In genomic region chr1:906532-907420, GRCh38 we compare ENCODE assay signal across 9 cellular contexts. TPM values are rescaled to one million over a fixed set of nuclear protein-coding genes. Genes with fewer than 3 reads are reported as not detected.
DNase-seq lines count a peak whose midpoint lies in the region; ATAC-seq, FAIRE-seq and TF ChIP-seq lines count a peak whose summit lies in the region.
"Had no signal": no experiment of that assay in that cellular context is flagged by ENCODE, and none has a peak within 500 bp of the region (broad histone marks: within the 10 kb centered on the region; RNA-seq: fewer than 3 reads in every experiment).

No MANE protein-coding gene starts in this region.

- H3K9ac ChIP-seq in Loucy (ENCODE audit: low read depth, low read length, poor library complexity, severe bottlenecking) (no peak overlapping the region), K562 (ENCODE audit: insufficient read depth in 1 of 2, low read depth in 2 of 2, low read length in 2 of 2) (peak overlapping the region in 1 of 2 experiments; percentile 54; a peak in 2 of 4 replicates)

- no peaks in the 10 kb centered on the region for H3K9me2 ChIP-seq in Loucy (replicated peaks; ENCODE audit: low read depth, low read length)

- H3K9me1 ChIP-seq in K562 (ENCODE audit: control insufficient read depth, insufficient read depth, low read length), result no peaks in the 10 kb centered on the region

- H3K4me3 ChIP-seq in Loucy (ENCODE audit: low read length, poor library complexity, severe bottlenecking) (no peak overlapping the region), K562 (no peak overlapping the region), lung (no peak overlapping the region)
- H3K4me3 ChIP-seq: skin epidermis had no signal

- H4K20me1 ChIP-seq in Loucy (ENCODE audit: insufficient read depth, low read length, poor library complexity, severe bottlenecking) (no peaks in the 10 kb centered on the region), K562 (replicated peaks; ENCODE audit: control insufficient read depth, insufficient read depth, low read length) (peaks cover 1% of the 10 kb centered on the region)

- H3K9me3 ChIP-seq in Loucy (ENCODE audit: insufficient read depth, low read depth, low read length) (no peaks in the 10 kb centered on the region), K562 (replicated peaks; ENCODE audit: control insufficient read depth, insufficient read depth, low read depth, low read length) (no peaks in the 10 kb centered on the region), lung (ENCODE audit: control insufficient read depth in 2 of 2, insufficient read depth in 1 of 2, low read length in 1 of 2) (peaks cover 0 to 2% of the 10 kb centered on the region in 2 donors)

- DNase-seq in EL (peak; percentile 69), K562 (ENCODE audit: extremely low read depth in 1 of 4, low spot score in 3 of 4) (peak in 2 of 4 experiments; percentile 58 to 77), lung (ENCODE audit: low spot score) (peak; percentile 57), foreskin melanocyte (no peak)

- H3K27ac ChIP-seq in K562 (ENCODE audit: extremely low read depth, low read depth, low read length), result no peak overlapping the region
- no peak overlapping the region for H3K27ac ChIP-seq in lung (ENCODE audit: low read depth in 1 of 2, low read length in 1 of 2)
- H3K27ac ChIP-seq: skin epidermis had no signal

- ATAC-seq in K562, result peak; percentile 70
- peak; percentile 51 for ATAC-seq in lung (ENCODE audit: insufficient read depth, low FRiP score)
- no peak for ATAC-seq in GM18517 (IDR thresholded peaks at IDR 0.05; ENCODE audit: unreplicated experiment)
- no peak for ATAC-seq in HG03280 (IDR thresholded peaks at IDR 0.05; ENCODE audit: unreplicated experiment)
- no peak for ATAC-seq in HG02885 (IDR thresholded peaks at IDR 0.05; ENCODE audit: poor library complexity, unreplicated experiment)

- H3K27me3 ChIP-seq in Loucy (ENCODE audit: insufficient read depth, low read length, poor library complexity, severe bottlenecking) (no peaks in the 10 kb centered on the region), K562 (ENCODE audit: control insufficient read depth in 2 of 2, insufficient read depth in 2 of 2, low read length in 2 of 2) (no peaks in the 10 kb centered on the region), lung (ENCODE audit: control insufficient read depth, insufficient read depth) (no peaks in the 10 kb centered on the region)

- TF ChIP-seq POLR2A in K562 (conservative IDR thresholded peaks at IDR 0.05), result no peak

- no peaks in the 10 kb centered on the region for H3K36me3 ChIP-seq in Loucy (ENCODE audit: insufficient read depth, low read length)
- H3K36me3 ChIP-seq in K562 (ENCODE audit: control insufficient read depth, insufficient read depth, low read length), result no peaks in the 10 kb centered on the region
- H3K36me3 ChIP-seq in lung (ENCODE audit: control insufficient read depth in 2 of 2, insufficient read depth in 2 of 2, low read length in 2 of 2), result no peaks in the 10 kb centered on the region

- BruUV-seq in K562 (replicated peaks; lab: Mats Ljungman, UMichigan), result no TSS peak

- H3K4me1 ChIP-seq in Loucy (ENCODE audit: insufficient read depth, low read length, poor library complexity, severe bottlenecking) (peaks cover 21% of the 10 kb centered on the region), K562 (replicated peaks in 1 of 2; ENCODE audit: control insufficient read depth in 2 of 2, insufficient read depth in 2 of 2, low read length in 2 of 2) (peaks cover 19 to 74% of the 10 kb centered on the region in 2 experiments), lung (ENCODE audit: control insufficient read depth in 2 of 2, insufficient read depth in 2 of 2, low read length in 2 of 2) (peaks cover 0 to 4% of the 10 kb centered on the region in 2 donors)

- intact Hi-C loops in K562 (cut with micrococcal nuclease), result no loop called here

- peak; percentile 81 for FAIRE-seq in K562 (lab: Jason Lieb, UNC)

- no peak for TF ChIP-seq CTCF in Loucy (conservative IDR thresholded peaks at IDR 0.05; ENCODE audit: low read length)
- no peak for TF ChIP-seq CTCF in K562 (IDR thresholded peaks at IDR 0.05 in 2 of 3, conservative IDR thresholded peaks at IDR 0.05 in 1 of 3; ENCODE audit: insufficient read depth in 2 of 3, low read depth in 1 of 3, low read length in 3 of 3)
- TF ChIP-seq CTCF in lung (IDR thresholded peaks at IDR 0.05; ENCODE audit: control extremely low read depth, extremely low read depth), result no peak

- in situ Hi-C loops in K562 (cut with MboI), result no loop called here

- H3K79me2 ChIP-seq in Loucy (ENCODE audit: insufficient read depth, low read length) (peaks cover 8% of the 10 kb centered on the region), K562 (ENCODE audit: control insufficient read depth, insufficient read depth, low read length) (no peaks in the 10 kb centered on the region)

- CTCF ChIA-PET in K562 (lab: Yijun Ruan, JAX; ENCODE audit: low intra/inter-chr PET ratio), result interaction anchor here (0.6 kb wide), 1 partner anchor 156 kb away, joined by 3 read pairs; no protein-coding TSS in a partner anchor

- TF ChIP-seq RAD21 in K562 (CRISPR knock-in tag; conservative IDR thresholded peaks at IDR 0.05 in 1 of 2, IDR thresholded peaks at IDR 0.05 in 1 of 2), result no peak

- POLR2A ChIA-PET in K562 (lab: Yijun Ruan, JAX), result interaction anchor here (0.6 to 1.5 kb wide), 6 partner anchors 13 to 128 kb away, joined by 3 to 6 read pairs (median 4); no protein-coding TSS in a partner anchor

- H2AFZ ChIP-seq in Loucy (ENCODE audit: low read length) (no peak overlapping the region), K562 (ENCODE audit: low read depth, low read length) (no peak overlapping the region)

- no peaks in the 10 kb centered on the region for H3F3A ChIP-seq in Loucy (ENCODE audit: low read depth)

- TF ChIP-seq EP300 in K562 (IDR thresholded peaks at IDR 0.05; ENCODE audit: low read length), result no peak

- H3K4me2 ChIP-seq in Loucy (ENCODE audit: low read depth, low read length, poor library complexity, severe bottlenecking), result peak overlapping the region; percentile 79
- H3K4me2 ChIP-seq in K562 (ENCODE audit: insufficient read depth, low read length), result no peak overlapping the region

- 29% methylated on average over 20 of the region's 20 CpGs for WGBS in K562 (ENCODE audit: insufficient coverage, low coverage, missing lambda C conversion rate)
- WGBS in lung, 2 donors, result 13 to 30% methylated on average over 20 of the region's 20 CpGs

RNA-seq across cellular contexts. Expression of gene SAMD11, which starts 16.9 kb away (rescaled TPM):
- 0.42 and 1.3 TPM in 2 replicates for total RNA-seq in K562 (2011; cell fraction: chromatin; rRNA removed; ENCODE audit: low replicate concordance)
- total RNA-seq in K562 (2011; cell fraction: nucleolus; rRNA removed), result 1.2 and 1.8 TPM in 2 replicates
- 0.31 and 0.44 TPM in 2 replicates for total RNA-seq in K562 (2011; cell fraction: nucleoplasm; rRNA removed)
- total RNA-seq in K562 (2014; rRNA removed) (0.41 and 0.82 TPM in 2 replicates), K562 (2014; rRNA removed; fragmentation: Illumina TruSeq; extraction: Trizol) (0.07 TPM in 1 of 2 replicates, not detected in the other), K562 (2015; rRNA removed; fragmentation: Illumina TruSeq; extraction: Trizol) (0.11 and 0.26 TPM in 2 replicates), K562 (2021) (0.38 and 0.49 TPM in 2 replicates), lung (10 to 100 TPM in 1 of 2 donors, 1 to 10 TPM in 1; 7.8 to 26.3 TPM)
- polyA plus RNA-seq in K562 (2011; rRNA removed) (0.24 and 0.31 TPM in 2 replicates), K562 (2014; fragmentation: Illumina TruSeq; extraction: Trizol) (not detected in 2 replicates), K562 (2014; fragmentation: Nextera tagmentation; extraction: Ambion mirVana) (under 1 TPM in 1 of 2 experiments, not detected in 1; 0.08 TPM), K562 (2014; rRNA removed) (0.07 and 0.32 TPM in 2 replicates), lung (1 to 10 TPM; 3.7 to 3.8 TPM)
- 0.37 and 0.73 TPM in 2 replicates for polyA plus RNA-seq in K562 (2011; cell fraction: cytosol; rRNA removed)
- polyA plus RNA-seq in K562 (2011; cell fraction: nucleus; rRNA removed), result 1.6 and 3.1 TPM in 2 replicates
- polyA plus RNA-seq in K562 (2012), result 0.36 and 0.64 TPM in 2 replicates
- polyA minus RNA-seq in K562 (2011; rRNA and poly(A)+ RNA removed), result not detected in 2 replicates
- 1.3 and 3.5 TPM in 2 replicates for polyA minus RNA-seq in K562 (2011; cell fraction: cytosol; rRNA and poly(A)+ RNA removed)
- polyA minus RNA-seq in K562 (2011; cell fraction: nucleus; rRNA and poly(A)+ RNA removed), result 0.94 and 1.6 TPM in 2 replicates

RNA-seq across cellular contexts. Expression of gene NOC2L, which starts 52.3 kb away (rescaled TPM):
- 185 and 348 TPM in 2 replicates for total RNA-seq in K562 (2011; cell fraction: chromatin; rRNA removed; ENCODE audit: low replicate concordance)
- 202 and 208 TPM in 2 replicates for total RNA-seq in K562 (2011; cell fraction: nucleolus; rRNA removed)
- total RNA-seq in K562 (2011; cell fraction: nucleoplasm; rRNA removed), result 191 and 196 TPM in 2 replicates
- 363 and 418 TPM in 2 replicates for total RNA-seq in K562 (2014; rRNA removed)
- 111 and 128 TPM in 2 replicates for total RNA-seq in K562 (2014; rRNA removed; fragmentation: Illumina TruSeq; extraction: Trizol)
- 214 and 216 TPM in 2 replicates for total RNA-seq in K562 (2015; rRNA removed; fragmentation: Illumina TruSeq; extraction: Trizol)
- total RNA-seq in K562 (2021), result 407 and 410 TPM in 2 replicates
- 86.6 and 118 TPM in 2 replicates for polyA plus RNA-seq in K562 (2011; rRNA removed)
- polyA plus RNA-seq in K562 (2011; cell fraction: cytosol; rRNA removed), result 166 and 242 TPM in 2 replicates
- polyA plus RNA-seq in K562 (2011; cell fraction: nucleus; rRNA removed), result 153 and 201 TPM in 2 replicates
- 162 and 252 TPM in 2 replicates for polyA plus RNA-seq in K562 (2012)
- polyA plus RNA-seq in K562 (2014; fragmentation: Illumina TruSeq; extraction: Trizol), result 200 and 279 TPM in 2 replicates
- 1 to 10 TPM; 4.0 to 9.7 TPM for polyA plus RNA-seq in K562 (2014; fragmentation: Nextera tagmentation; extraction: Ambion mirVana)
- 260 and 299 TPM in 2 replicates for polyA plus RNA-seq in K562 (2014; rRNA removed)
- polyA minus RNA-seq in K562 (2011; rRNA and poly(A)+ RNA removed), result 113 and 170 TPM in 2 replicates
- 169 and 187 TPM in 2 replicates for polyA minus RNA-seq in K562 (2011; cell fraction: cytosol; rRNA and poly(A)+ RNA removed)
- 36.1 and 52.3 TPM in 2 replicates for polyA minus RNA-seq in K562 (2011; cell fraction: nucleus; rRNA and poly(A)+ RNA removed)
- total RNA-seq in lung, result 10 to 100 TPM; 39.0 to 74.2 TPM
- polyA plus RNA-seq in lung, result 10 to 100 TPM; 61.2 to 86.6 TPM

RNA-seq across cellular contexts. Expression of gene KLHL17, which starts 53.6 kb away (rescaled TPM):
- total RNA-seq in K562 (2011; cell fraction: chromatin; rRNA removed; ENCODE audit: low replicate concordance), result 105 and 413 TPM in 2 replicates
- total RNA-seq in K562 (2011; cell fraction: nucleolus; rRNA removed), result 347 and 361 TPM in 2 replicates
- total RNA-seq in K562 (2011; cell fraction: nucleoplasm; rRNA removed), result 167 and 188 TPM in 2 replicates
- total RNA-seq in K562 (2014; rRNA removed) (30.7 and 30.8 TPM in 2 replicates), K562 (2014; rRNA removed; fragmentation: Illumina TruSeq; extraction: Trizol) (1.5 and 2.9 TPM in 2 replicates), K562 (2015; rRNA removed; fragmentation: Illumina TruSeq; extraction: Trizol) (13.0 and 16.3 TPM in 2 replicates), K562 (2021) (58.1 and 71.4 TPM in 2 replicates), lung (10 to 100 TPM in 1 of 2 donors, 1 to 10 TPM in 1; 10.0 to 15.1 TPM)
- polyA plus RNA-seq in K562 (2011; rRNA removed) (18.6 and 49.7 TPM in 2 replicates), K562 (2014; fragmentation: Illumina TruSeq; extraction: Trizol) (7.2 and 22.1 TPM in 2 replicates), K562 (2014; fragmentation: Nextera tagmentation; extraction: Ambion mirVana) (under 1 TPM; 0.14 to 0.55 TPM), K562 (2014; rRNA removed) (67.3 and 84.8 TPM in 2 replicates), lung (10 to 100 TPM; 10.9 to 15.2 TPM)
- 22.8 and 35.9 TPM in 2 replicates for polyA plus RNA-seq in K562 (2011; cell fraction: cytosol; rRNA removed)
- polyA plus RNA-seq in K562 (2011; cell fraction: nucleus; rRNA removed), result 819 and 946 TPM in 2 replicates
- polyA plus RNA-seq in K562 (2012), result 31.2 and 45.6 TPM in 2 replicates
- polyA minus RNA-seq in K562 (2011; rRNA and poly(A)+ RNA removed), result 3.4 and 5.1 TPM in 2 replicates
- 8.9 and 14.1 TPM in 2 replicates for polyA minus RNA-seq in K562 (2011; cell fraction: cytosol; rRNA and poly(A)+ RNA removed)
- polyA minus RNA-seq in K562 (2011; cell fraction: nucleus; rRNA and poly(A)+ RNA removed), result 72.0 and 97.5 TPM in 2 replicates

RNA-seq across cellular contexts. Expression of gene PLEKHN1, which starts 59.5 kb away (rescaled TPM):
- total RNA-seq in K562 (2011; cell fraction: chromatin; rRNA removed; ENCODE audit: low replicate concordance), result 0.99 and 3.5 TPM in 2 replicates
- total RNA-seq in K562 (2011; cell fraction: nucleolus; rRNA removed), result 1.2 and 2.6 TPM in 2 replicates
- total RNA-seq in K562 (2011; cell fraction: nucleoplasm; rRNA removed), result 0.88 and 1.6 TPM in 2 replicates
- total RNA-seq in K562 (2014; rRNA removed) (0.09 and 0.69 TPM in 2 replicates), K562 (2014; rRNA removed; fragmentation: Illumina TruSeq; extraction: Trizol) (0.07 TPM in 1 of 2 replicates, not detected in the other), K562 (2015; rRNA removed; fragmentation: Illumina TruSeq; extraction: Trizol) (0.11 and 0.18 TPM in 2 replicates), K562 (2021) (1.2 and 1.5 TPM in 2 replicates), lung (1 to 10 TPM; 2.0 to 5.1 TPM)
- polyA plus RNA-seq in K562 (2011; rRNA removed) (0.13 and 0.34 TPM in 2 replicates), K562 (2014; fragmentation: Illumina TruSeq; extraction: Trizol) (0.13 and 0.69 TPM in 2 replicates), K562 (2014; fragmentation: Nextera tagmentation; extraction: Ambion mirVana) (not detected), K562 (2014; rRNA removed) (0.52 and 0.80 TPM in 2 replicates), lung (1 to 10 TPM; 2.0 to 2.8 TPM)
- 0.12 and 0.37 TPM in 2 replicates for polyA plus RNA-seq in K562 (2011; cell fraction: cytosol; rRNA removed)
- 2.6 and 3.6 TPM in 2 replicates for polyA plus RNA-seq in K562 (2011; cell fraction: nucleus; rRNA removed)
- polyA plus RNA-seq in K562 (2012), result 0.47 and 1.4 TPM in 2 replicates
- not detected in 2 replicates for polyA minus RNA-seq in K562 (2011; rRNA and poly(A)+ RNA removed)
- 0.55 TPM in 1 of 2 replicates, not detected in the other for polyA minus RNA-seq in K562 (2011; cell fraction: cytosol; rRNA and poly(A)+ RNA removed)
- 1.3 and 1.8 TPM in 2 replicates for polyA minus RNA-seq in K562 (2011; cell fraction: nucleus; rRNA and poly(A)+ RNA removed)

Comparison
In these comparisons a context has a peak if more than half of its experiments do, and no peak if none do; other contexts are left out.
1. ATAC-seq: peak in K562 (single experiment) and lung (single experiment); none in GM18517 (single experiment), HG03280 (single experiment) and HG02885 (single experiment).